2 cellular contexts compared by ENCODE assay signal in genomic region chr4:46648088-46648744, GRCh38.
A peak's percentile ranks its signal among the peaks of the same experiment; 100 is the strongest.
TF ChIP-seq lines count a peak whose summit lies in the region.

No MANE protein-coding gene starts in this region.

TF ChIP-seq in WTC11, 78 proteins besides CTCF, POLR2A, EP300 and RAD21 (continued from another document):
- peak; percentile 45; the same call in 1 of the 2 replicates for TF ChIP-seq FOXP4 (CRISPR knock-in tag; IDR thresholded peaks at IDR 0.05)
- no peak for TF ChIP-seq ZNF423 (CRISPR knock-in tag; IDR thresholded peaks at IDR 0.05)
- no peak for TF ChIP-seq ZNF532 (CRISPR knock-in tag; IDR thresholded peaks at IDR 0.05; ENCODE audit: borderline replicate concordance)
- TF ChIP-seq MLX (CRISPR knock-in tag; IDR thresholded peaks at IDR 0.05), result no peak
- TF ChIP-seq ETV6 (CRISPR knock-in tag; IDR thresholded peaks at IDR 0.05), result peak; percentile 38; the same call in 1 of the 2 replicates
- TF ChIP-seq TEAD1 (CRISPR knock-in tag; IDR thresholded peaks at IDR 0.05), result peak; percentile 56; the same call in 1 of the 2 replicates
- no peak for TF ChIP-seq NFE2L1 (CRISPR knock-in tag; IDR thresholded peaks at IDR 0.05)
- TF ChIP-seq MAX (CRISPR knock-in tag; IDR thresholded peaks at IDR 0.05), result peak; percentile 64
TF ChIP-seq in WTC11: peak in this region for 5.

TF ChIP-seq in neural cell, 6 proteins besides CTCF, POLR2A, EP300 and RAD21 (continued from another document):
- TF ChIP-seq SMC3 (conservative IDR thresholded peaks at IDR 0.05; ENCODE audit: poor library complexity), result peak; percentile 55
TF ChIP-seq in neural cell: peak in this region for 1.
